ENCODE assay signal across 8 cellular contexts in genomic region chr12:126069549-126070165, GRCh38.
DNase-seq lines count a peak whose midpoint lies in the region; ATAC-seq, FAIRE-seq and TF ChIP-seq lines count a peak whose summit lies in the region.

No MANE protein-coding gene starts in this region.

- peaks cover 3% of the 10 kb centered on the region; the same call in 1 of the 2 replicates for H3K36me3 ChIP-seq in SK-N-MC (ENCODE audit: insufficient read depth, low read length)
- no peaks in the 10 kb centered on the region for H3K36me3 ChIP-seq in pancreas

- no peak overlapping the region for H3K9ac ChIP-seq in SK-N-MC (ENCODE audit: insufficient read length)

- peaks cover 6 to 7% of the 10 kb centered on the region in 2 donors for H3K9me3 Mint-ChIP-seq in effector memory CD8-positive, alpha-beta T cell
- peaks cover 17% of the 10 kb centered on the region for H3K9me3 Mint-ChIP-seq in stimulated activated memory B cell treated with anti-CD40 and anti-IgM and Interleukin-4, amounts not matched to agents 10 μg/mL and 1 μg/mL and 100 μg/mL, for 72 hours

- no peaks in the 10 kb centered on the region for H3K4me1 ChIP-seq in pancreas

- H3K27ac ChIP-seq in SK-N-MC (no peak overlapping the region), pancreas (no peak overlapping the region)

- intact Hi-C loops in pancreas (cut with DNase I) = no loop called here

- WGBS in pancreas, 2 donors = 18 to 26% methylated on average over 4 of the region's 4 CpGs

- no peak overlapping the region for H3K4me3 ChIP-seq in AG10803 (ENCODE audit: low read length)
- H3K4me3 ChIP-seq in SK-N-MC = no peak overlapping the region
- H3K4me3 ChIP-seq in pancreas = no peak overlapping the region

- no peak for ATAC-seq in effector memory CD8-positive, alpha-beta T cell (replicated peaks)
- ATAC-seq in pancreas (peak; percentile 40 to 73 (median 72)), HG02588 (IDR thresholded peaks at IDR 0.05; ENCODE audit: unreplicated experiment) (no peak)
- ATAC-seq in stimulated activated memory B cell treated with anti-CD40 and anti-IgM and Interleukin-4, amounts not matched to agents 10 μg/mL and 1 μg/mL and 100 μg/mL, for 72 hours = no peak

- H3K9me3 ChIP-seq in SK-N-MC (ENCODE audit: low read depth, low read length) (no peaks in the 10 kb centered on the region; the same call in 1 of the 2 replicates), pancreas (no peaks in the 10 kb centered on the region)

- TF ChIP-seq CTCF in AG10803 (conservative IDR thresholded peaks at IDR 0.05; ENCODE audit: low read length) (peak; percentile 52), GM13977 (IDR thresholded peaks at IDR 0.05; ENCODE audit: extremely low read depth, insufficient read depth, missing control alignments) (peak; percentile 64), LNCAP (IDR thresholded peaks at IDR 0.05) (peak; percentile 73), pancreas (IDR thresholded peaks at IDR 0.05) (peak; percentile 34 to 63 (median 38))

- peaks cover 0 to 5% of the 10 kb centered on the region in 2 donors for H3K27me3 Mint-ChIP-seq in effector memory CD8-positive, alpha-beta T cell
- H3K27me3 Mint-ChIP-seq in stimulated activated memory B cell treated with anti-CD40 and anti-IgM and Interleukin-4, amounts not matched to agents 10 μg/mL and 1 μg/mL and 100 μg/mL, for 72 hours = no peaks in the 10 kb centered on the region

- FAIRE-seq in pancreas (lab: Jason Lieb, UNC) = no peak

- no peak overlapping the region for H3K27ac Mint-ChIP-seq in effector memory CD8-positive, alpha-beta T cell
- H3K27ac Mint-ChIP-seq in stimulated activated memory B cell treated with anti-CD40 and anti-IgM and Interleukin-4, amounts not matched to agents 10 μg/mL and 1 μg/mL and 100 μg/mL, for 72 hours = no peak overlapping the region

- no peak overlapping the region for H3K4me3 Mint-ChIP-seq in effector memory CD8-positive, alpha-beta T cell
- no peak overlapping the region for H3K4me3 Mint-ChIP-seq in stimulated activated memory B cell treated with anti-CD40 and anti-IgM and Interleukin-4, amounts not matched to agents 10 μg/mL and 1 μg/mL and 100 μg/mL, for 72 hours

- H3K4me1 Mint-ChIP-seq in effector memory CD8-positive, alpha-beta T cell (ENCODE audit: low read depth in 2 of 2) = no peaks in the 10 kb centered on the region
- no peaks in the 10 kb centered on the region for H3K4me1 Mint-ChIP-seq in stimulated activated memory B cell treated with anti-CD40 and anti-IgM and Interleukin-4, amounts not matched to agents 10 μg/mL and 1 μg/mL and 100 μg/mL, for 72 hours

- H3K27me3 ChIP-seq in pancreas = no peaks in the 10 kb centered on the region

- in situ Hi-C loops in GM13977 (cut with MboI; ENCODE audit: low pct_unique_long_range_greater_than_20kb, low sequenced_read_pairs, unreplicated experiment) = no loop called here

- H3K36me3 Mint-ChIP-seq in effector memory CD8-positive, alpha-beta T cell (ENCODE audit: insufficient read depth) = no peaks in the 10 kb centered on the region
- peaks cover 5% of the 10 kb centered on the region for H3K36me3 Mint-ChIP-seq in stimulated activated memory B cell treated with anti-CD40 and anti-IgM and Interleukin-4, amounts not matched to agents 10 μg/mL and 1 μg/mL and 100 μg/mL, for 72 hours

- DNase-seq in AG10803 (ENCODE audit: low read depth) (peak; percentile 15), GM13977 (ENCODE audit: low spot score) (peak; percentile 23), SK-N-MC (ENCODE audit: low read depth, low spot score) (peak; percentile 79), pancreas (peak; percentile 20 to 75 (median 34))
- peak; percentile 4 to 11 (median 10) for DNase-seq in effector memory CD8-positive, alpha-beta T cell

Comparison
In these comparisons a context has a peak if more than half of its experiments do, and no peak if none do; other contexts are left out.
1. DNase-seq: peak in every context shown above with its lines; median percentile 79 in SK-N-MC; 34 in pancreas; 23 in GM13977; 15 in AG10803; 10 in effector memory CD8-positive, alpha-beta T cell.
2. ATAC-seq: peak in pancreas (4 of 4); none in effector memory CD8-positive, alpha-beta T cell (single experiment), stimulated activated memory B cell treated with anti-CD40 and anti-IgM and Interleukin-4, amounts not matched to agents 10 μg/mL and 1 μg/mL and 100 μg/mL, for 72 hours (single experiment) and HG02588 (single experiment).
3. Peak in every context shown above with its lines, with median percentiles within 50 percentile points of each other: CTCF ChIP-seq.